ENCODE assay signal across 1 cellular context in genomic region chr14:34496007-34496678, GRCh38.
TF ChIP-seq lines count a peak whose summit lies in the region.

No MANE protein-coding gene starts in this region.

TF ChIP-seq in K562, 482 proteins besides CTCF, POLR2A, EP300 and RAD21:
- TF ChIP-seq FOXO4 (CRISPR knock-in tag; IDR thresholded peaks at IDR 0.05) (no peak), OTX1 (CRISPR knock-in tag; IDR thresholded peaks at IDR 0.05) (no peak), HNRNPL (IDR thresholded peaks at IDR 0.05; ENCODE audit: low read depth, low read length) (no peak), TGIF2 (CRISPR knock-in tag; IDR thresholded peaks at IDR 0.05) (no peak), THRAP3 (IDR thresholded peaks at IDR 0.05; ENCODE audit: borderline replicate concordance) (no peak), ZEB2 (IDR thresholded peaks at IDR 0.05) (no peak), ZNF217 (CRISPR knock-in tag; IDR thresholded peaks at IDR 0.05) (no peak), ZZZ3 (IDR thresholded peaks at IDR 0.05) (no peak), KAT2B (IDR thresholded peaks at IDR 0.05; ENCODE audit: low read depth, low read length) (no peak), ZNF707 (CRISPR knock-in tag; conservative IDR thresholded peaks at IDR 0.05) (no peak), CBFA2T2 (conservative IDR thresholded peaks at IDR 0.05) (no peak), TAL1 (IDR thresholded peaks at IDR 0.05) (no peak), NR2C2 (CRISPR knock-in tag; IDR thresholded peaks at IDR 0.05) (no peak), NR2C2 (tag; IDR thresholded peaks at IDR 0.05) (no peak), ZNF316 (IDR thresholded peaks at IDR 0.05) (no peak), CREM (IDR thresholded peaks at IDR 0.05; ENCODE audit: low read depth) (no peak), TFAP4 (CRISPR knock-in tag; IDR thresholded peaks at IDR 0.05; ENCODE audit: borderline replicate concordance) (no peak), NCOA4 (IDR thresholded peaks at IDR 0.05; ENCODE audit: partially characterized antibody) (no peak), LARP7 (IDR thresholded peaks at IDR 0.05) (no peak)
